ENCODE assay signal across 14 cellular contexts in the genomic region with DNA sequence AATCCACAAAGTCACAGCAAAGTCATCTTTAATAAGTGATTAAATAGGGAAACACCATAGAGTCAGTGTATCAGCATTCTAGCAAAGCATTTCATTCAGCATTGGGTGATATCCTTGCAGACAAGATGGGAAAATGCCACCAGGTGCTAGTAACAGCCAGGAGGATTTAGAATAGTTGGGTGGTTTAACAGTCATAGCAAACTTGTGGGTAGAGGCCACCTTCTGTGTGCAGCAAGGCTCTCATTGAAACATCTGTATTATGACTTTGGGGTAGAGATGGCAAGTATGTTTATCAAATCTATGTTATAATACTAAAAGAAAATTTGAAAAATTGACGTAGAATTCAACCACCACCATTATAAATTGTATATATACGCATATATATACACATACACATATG. TPM values are rescaled to one million over a fixed set of nuclear protein-coding genes. Genes with fewer than 3 reads are reported as not detected.
DNase-seq lines count a peak whose midpoint lies in the region; ATAC-seq and TF ChIP-seq lines count a peak whose summit lies in the region.
"Had no signal": no experiment of that assay in that cellular context is flagged by ENCODE, and none has a peak within 500 bp of the region (broad histone marks: within the 10 kb centered on the region; RNA-seq: fewer than 3 reads in every experiment).

No MANE protein-coding gene starts in this region.

- POLR2A ChIA-PET in SK-N-SH (lab: Yijun Ruan, JAX) = no interaction called here

- TF ChIP-seq RAD21 in SK-N-SH (IDR thresholded peaks at IDR 0.05; ENCODE audit: low read length) = no peak

- no peaks in the 10 kb centered on the region for H3K4me1 ChIP-seq in SK-N-SH (ENCODE audit: control insufficient read depth in 1 of 2, insufficient read depth in 2 of 2, low read depth in 1 of 2, low read length in 1 of 2)

- H3K9me3 ChIP-seq in T-helper 17 cell (ENCODE audit: control insufficient read depth, low read length, poor library complexity, severe bottlenecking) = no peaks in the 10 kb centered on the region
- no peaks in the 10 kb centered on the region for H3K9me3 ChIP-seq in SK-N-SH
- H3K9me3 ChIP-seq: SJCRH30 had no signal

- no peak overlapping the region for H3K4me3 Mint-ChIP-seq in T-helper 17 cell

- H3K27ac Mint-ChIP-seq in T-helper 17 cell = peak overlapping the region; percentile 93

- no peaks in the 10 kb centered on the region for H3K36me3 ChIP-seq in SK-N-SH (replicated peaks in 1 of 2; ENCODE audit: control insufficient read depth in 1 of 2, insufficient read depth in 2 of 2, low read length in 1 of 2)
- H3K36me3 ChIP-seq: SJCRH30 had no signal

- ATAC-seq in GM18502 (IDR thresholded peaks at IDR 0.05; ENCODE audit: poor library complexity, unreplicated experiment) = peak; percentile 54
- ATAC-seq in GM18867 (IDR thresholded peaks at IDR 0.05; ENCODE audit: unreplicated experiment) = peak; percentile 38
- ATAC-seq in HG02798 (IDR thresholded peaks at IDR 0.05; ENCODE audit: poor library complexity, unreplicated experiment) = peak; percentile 47
- no peak for ATAC-seq in T-helper 17 cell
- no peak for ATAC-seq in GM19397 (IDR thresholded peaks at IDR 0.05; ENCODE audit: unreplicated experiment)

- no peak overlapping the region for H2AFZ ChIP-seq in SK-N-SH (ENCODE audit: low read depth)

- H3K9me2 ChIP-seq in SK-N-SH = no peaks in the 10 kb centered on the region

- H3K4me2 ChIP-seq in SK-N-SH = no peak overlapping the region

- no peaks in the 10 kb centered on the region for H4K20me1 ChIP-seq in SK-N-SH (ENCODE audit: insufficient read depth)

- DNase-seq in T-helper 17 cell (no peak), Kasumi-1 (lab: John Stamatoyannopoulos, UW) (no peak), SK-N-SH (no peak)
- DNase-seq: activated CD4-positive, alpha-beta T cell treated with anti-CD3 and anti-CD28 coated beads, Interleukin-2, amount 10 ng/mL, durations not matched to agents 24 days and 14 days; DMS153; NCI-H1694; NCI-H446 treated with DMSO at 0.1 percent for 48 hours; T1000 had no signal

- no peak overlapping the region for H3K27ac ChIP-seq in SK-N-SH (ENCODE audit: low read depth in 2 of 2, low read length in 1 of 2)
- H3K27ac ChIP-seq: SJCRH30 had no signal

- TF ChIP-seq CTCF in SK-N-SH (IDR thresholded peaks at IDR 0.05) = no peak

- no peaks in the 10 kb centered on the region; the same call in 1 of the 2 replicates for H3K27me3 ChIP-seq in SK-N-SH (ENCODE audit: insufficient read depth)
- H3K27me3 ChIP-seq: SJCRH30 had no signal

- no peaks in the 10 kb centered on the region for H3K36me3 Mint-ChIP-seq in T-helper 17 cell (ENCODE audit: low read depth)

- TF ChIP-seq EP300 in SK-N-SH (IDR thresholded peaks at IDR 0.05; ENCODE audit: borderline replicate concordance in 1 of 2, low read depth in 1 of 2, low read length in 1 of 2) = no peak

- H3F3A ChIP-seq in SK-N-SH (replicated peaks; ENCODE audit: insufficient read depth) = no peaks in the 10 kb centered on the region

- H3K27me3 Mint-ChIP-seq in T-helper 17 cell = peaks cover 4% of the 10 kb centered on the region

- H3K9ac ChIP-seq in SK-N-SH = no peak overlapping the region

- WGBS in SK-N-SH (ENCODE audit: low lambda C conversion rate) = 45% methylated on average over 2 of the region's 2 CpGs

- H3K79me2 ChIP-seq in SK-N-SH (ENCODE audit: insufficient read depth) = no peaks in the 10 kb centered on the region

- H3K4me3 ChIP-seq in SK-N-SH (ENCODE audit: low read depth in 2 of 2, low read length in 1 of 2) = no peak overlapping the region
- H3K4me3 ChIP-seq: SJCRH30 had no signal

- CTCF ChIA-PET in SK-N-SH (lab: Yijun Ruan, JAX) = no interaction called here

- peaks cover 17% of the 10 kb centered on the region for H3K4me1 Mint-ChIP-seq in T-helper 17 cell

TF ChIP-seq in SK-N-SH, 30 proteins besides CTCF, POLR2A, EP300 and RAD21:
- TF ChIP-seq YY1 (IDR thresholded peaks at IDR 0.05; ENCODE audit: low read depth) = no peak
- no peak for TF ChIP-seq FOXJ3 (CRISPR knock-in tag; IDR thresholded peaks at IDR 0.05)
- TF ChIP-seq, protein P1, sequence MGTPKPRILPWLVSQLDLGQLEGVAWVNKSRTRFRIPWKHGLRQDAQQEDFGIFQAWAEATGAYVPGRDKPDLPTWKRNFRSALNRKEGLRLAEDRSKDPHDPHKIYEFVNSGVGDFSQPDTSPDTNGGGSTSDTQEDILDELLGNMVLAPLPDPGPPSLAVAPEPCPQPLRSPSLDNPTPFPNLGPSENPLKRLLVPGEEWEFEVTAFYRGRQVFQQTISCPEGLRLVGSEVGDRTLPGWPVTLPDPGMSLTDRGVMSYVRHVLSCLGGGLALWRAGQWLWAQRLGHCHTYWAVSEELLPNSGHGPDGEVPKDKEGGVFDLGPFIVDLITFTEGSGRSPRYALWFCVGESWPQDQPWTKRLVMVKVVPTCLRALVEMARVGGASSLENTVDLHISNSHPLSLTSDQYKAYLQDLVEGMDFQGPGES (IDR thresholded peaks at IDR 0.05; ENCODE audit: low read depth, low read length) = no peak
- no peak for TF ChIP-seq RXRA (IDR thresholded peaks at IDR 0.05; ENCODE audit: borderline replicate concordance, low read depth)
- TF ChIP-seq TEAD4 (IDR thresholded peaks at IDR 0.05; ENCODE audit: borderline replicate concordance, insufficient read depth) = no peak
- TF ChIP-seq JUND (IDR thresholded peaks at IDR 0.05) = no peak
- no peak for TF ChIP-seq ELF1 (IDR thresholded peaks at IDR 0.05)
- TF ChIP-seq, protein P2, sequence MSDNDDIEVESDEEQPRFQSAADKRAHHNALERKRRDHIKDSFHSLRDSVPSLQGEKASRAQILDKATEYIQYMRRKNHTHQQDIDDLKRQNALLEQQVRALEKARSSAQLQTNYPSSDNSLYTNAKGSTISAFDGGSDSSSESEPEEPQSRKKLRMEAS (IDR thresholded peaks at IDR 0.05; ENCODE audit: low read depth) = no peak
- TF ChIP-seq RFX5 (IDR thresholded peaks at IDR 0.05; ENCODE audit: low read length) = no peak
- TF ChIP-seq RCOR1 (IDR thresholded peaks at IDR 0.05; ENCODE audit: low read length) = no peak
- TF ChIP-seq, protein P3, sequence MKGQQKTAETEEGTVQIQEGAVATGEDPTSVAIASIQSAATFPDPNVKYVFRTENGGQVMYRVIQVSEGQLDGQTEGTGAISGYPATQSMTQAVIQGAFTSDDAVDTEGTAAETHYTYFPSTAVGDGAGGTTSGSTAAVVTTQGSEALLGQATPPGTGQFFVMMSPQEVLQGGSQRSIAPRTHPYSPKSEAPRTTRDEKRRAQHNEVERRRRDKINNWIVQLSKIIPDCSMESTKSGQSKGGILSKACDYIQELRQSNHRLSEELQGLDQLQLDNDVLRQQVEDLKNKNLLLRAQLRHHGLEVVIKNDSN (IDR thresholded peaks at IDR 0.05; ENCODE audit: borderline replicate concordance, low read depth) = no peak
- TF ChIP-seq SMC3 (IDR thresholded peaks at IDR 0.05; ENCODE audit: low read depth, low read length) = no peak
- TF ChIP-seq GABPA (IDR thresholded peaks at IDR 0.05; ENCODE audit: low read depth) = no peak
- TF ChIP-seq NFIC (IDR thresholded peaks at IDR 0.05; ENCODE audit: borderline replicate concordance) = no peak
- TF ChIP-seq, protein P4, sequence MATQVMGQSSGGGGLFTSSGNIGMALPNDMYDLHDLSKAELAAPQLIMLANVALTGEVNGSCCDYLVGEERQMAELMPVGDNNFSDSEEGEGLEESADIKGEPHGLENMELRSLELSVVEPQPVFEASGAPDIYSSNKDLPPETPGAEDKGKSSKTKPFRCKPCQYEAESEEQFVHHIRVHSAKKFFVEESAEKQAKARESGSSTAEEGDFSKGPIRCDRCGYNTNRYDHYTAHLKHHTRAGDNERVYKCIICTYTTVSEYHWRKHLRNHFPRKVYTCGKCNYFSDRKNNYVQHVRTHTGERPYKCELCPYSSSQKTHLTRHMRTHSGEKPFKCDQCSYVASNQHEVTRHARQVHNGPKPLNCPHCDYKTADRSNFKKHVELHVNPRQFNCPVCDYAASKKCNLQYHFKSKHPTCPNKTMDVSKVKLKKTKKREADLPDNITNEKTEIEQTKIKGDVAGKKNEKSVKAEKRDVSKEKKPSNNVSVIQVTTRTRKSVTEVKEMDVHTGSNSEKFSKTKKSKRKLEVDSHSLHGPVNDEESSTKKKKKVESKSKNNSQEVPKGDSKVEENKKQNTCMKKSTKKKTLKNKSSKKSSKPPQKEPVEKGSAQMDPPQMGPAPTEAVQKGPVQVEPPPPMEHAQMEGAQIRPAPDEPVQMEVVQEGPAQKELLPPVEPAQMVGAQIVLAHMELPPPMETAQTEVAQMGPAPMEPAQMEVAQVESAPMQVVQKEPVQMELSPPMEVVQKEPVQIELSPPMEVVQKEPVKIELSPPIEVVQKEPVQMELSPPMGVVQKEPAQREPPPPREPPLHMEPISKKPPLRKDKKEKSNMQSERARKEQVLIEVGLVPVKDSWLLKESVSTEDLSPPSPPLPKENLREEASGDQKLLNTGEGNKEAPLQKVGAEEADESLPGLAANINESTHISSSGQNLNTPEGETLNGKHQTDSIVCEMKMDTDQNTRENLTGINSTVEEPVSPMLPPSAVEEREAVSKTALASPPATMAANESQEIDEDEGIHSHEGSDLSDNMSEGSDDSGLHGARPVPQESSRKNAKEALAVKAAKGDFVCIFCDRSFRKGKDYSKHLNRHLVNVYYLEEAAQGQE (IDR thresholded peaks at IDR 0.05; ENCODE audit: low read depth, low read length) = no peak
- TF ChIP-seq MXI1 (IDR thresholded peaks at IDR 0.05; ENCODE audit: low read depth, low read length) = no peak

RNA-seq across cellular contexts. Expression of a gene that starts 26.4 kb away (rescaled TPM):
- total RNA-seq in T-helper 17 cell = 10 to 100 TPM in 1 of 2 donors, 1 to 10 TPM in 1; 10.0 to 11.2 TPM
- polyA plus RNA-seq in SK-N-SH (2012; rRNA removed) = 6.9 and 8.2 TPM in 2 replicates
- 10.7 and 11.1 TPM in 2 replicates for polyA plus RNA-seq in SK-N-SH (2012; cell fraction: cytosol; rRNA removed)
- polyA plus RNA-seq in SK-N-SH (2012; cell fraction: nucleus; rRNA removed) = 3.8 and 4.2 TPM in 2 replicates

RNA-seq across cellular contexts. Expression of a gene that starts 38.0 kb away (rescaled TPM):
- total RNA-seq in T-helper 17 cell = 1 to 10 TPM; 3.1 to 4.8 TPM
- 0.25 and 0.47 TPM in 2 replicates for polyA plus RNA-seq in SK-N-SH (2012; rRNA removed)
- 0.21 and 0.34 TPM in 2 replicates for polyA plus RNA-seq in SK-N-SH (2012; cell fraction: cytosol; rRNA removed)
- 0.33 and 0.73 TPM in 2 replicates for polyA plus RNA-seq in SK-N-SH (2012; cell fraction: nucleus; rRNA removed)
- total RNA-seq: dermis microvascular lymphatic vessel endothelial cell had no signal

Comparison
In these comparisons a context has a peak if more than half of its experiments do, and no peak if none do; other contexts are left out.
1. ATAC-seq: peak in GM18502 (single experiment), GM18867 (single experiment) and HG02798 (single experiment); none in T-helper 17 cell (single experiment) and GM19397 (single experiment).